12 cellular contexts compared by ENCODE assay signal in the genomic region with DNA sequence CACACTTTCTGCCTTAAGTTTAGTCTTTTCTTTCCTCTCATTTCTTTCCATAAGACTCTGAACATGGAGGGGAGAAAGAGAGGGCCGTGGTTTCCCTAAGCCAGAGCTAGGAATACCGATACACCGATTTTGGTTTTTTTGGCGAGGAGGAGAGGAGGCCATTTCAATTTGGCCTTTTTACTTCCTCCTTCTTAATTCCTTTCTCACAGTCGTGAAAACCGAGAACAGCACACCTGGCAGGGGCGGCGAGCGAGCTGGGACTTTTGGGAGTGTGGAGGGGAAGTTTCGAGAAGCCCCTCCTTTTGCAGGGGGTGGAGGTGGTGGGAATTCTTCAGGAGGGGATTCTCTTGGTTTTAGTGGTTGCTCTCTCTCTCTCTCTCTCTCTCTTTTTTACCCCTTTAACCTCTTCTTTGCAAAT. TPM values are rescaled to one million over a fixed set of nuclear protein-coding genes. Genes with fewer than 3 reads are reported as not detected.
DNase-seq lines count a peak whose midpoint lies in the region; ATAC-seq and TF ChIP-seq lines count a peak whose summit lies in the region.
"Had no signal": no experiment of that assay in that cellular context is flagged by ENCODE, and none has a peak within 500 bp of the region (broad histone marks: within the 10 kb centered on the region; RNA-seq: fewer than 3 reads in every experiment).

No MANE protein-coding gene starts in this region.

- peak overlapping the region; percentile 27 for H3K4me3 ChIP-seq in GM12864 (ENCODE audit: low read depth, low read length)
- H3K4me3 ChIP-seq in Loucy (ENCODE audit: low read length, poor library complexity, severe bottlenecking) = peak overlapping the region; percentile 97
- H3K4me3 ChIP-seq in right lobe of liver = no peak overlapping the region
- H3K4me3 ChIP-seq: K562 had no signal

- H3K27ac ChIP-seq in right lobe of liver = no peak overlapping the region

- peak overlapping the region; percentile 85 for H3K4me2 ChIP-seq in Loucy (ENCODE audit: low read depth, low read length, poor library complexity, severe bottlenecking)

- H3K9me2 ChIP-seq in Loucy (replicated peaks; ENCODE audit: low read depth, low read length) = no peaks in the 10 kb centered on the region

- H3K9me3 ChIP-seq in Loucy (ENCODE audit: insufficient read depth, low read depth, low read length) (no peaks in the 10 kb centered on the region), right lobe of liver (no peaks in the 10 kb centered on the region)

- peaks cover 24% of the 10 kb centered on the region for H3K4me1 Mint-ChIP-seq in dendritic cell treated with granulocyte-macrophage colony-stimulating factor and Interleukin-4, amounts not matched to agents 40 ng/mL and 50 ng/mL, for 4 days (ENCODE audit: low read depth)
- H3K4me1 Mint-ChIP-seq in progenitor cell of endocrine pancreas (ENCODE audit: low read depth) = peaks cover 19% of the 10 kb centered on the region

- H3K36me3 Mint-ChIP-seq in dendritic cell treated with granulocyte-macrophage colony-stimulating factor and Interleukin-4, amounts not matched to agents 40 ng/mL and 50 ng/mL, for 4 days (ENCODE audit: low read depth) = no peaks in the 10 kb centered on the region
- no peaks in the 10 kb centered on the region for H3K36me3 Mint-ChIP-seq in progenitor cell of endocrine pancreas (ENCODE audit: insufficient read depth)

- no peak overlapping the region for H3K27ac Mint-ChIP-seq in dendritic cell treated with granulocyte-macrophage colony-stimulating factor and Interleukin-4, amounts not matched to agents 40 ng/mL and 50 ng/mL, for 4 days
- peak overlapping the region; percentile 30 for H3K27ac Mint-ChIP-seq in progenitor cell of endocrine pancreas

- 0 out of 2 replicates have a peak, but pooled peaks cover 15% of the 10 kb centered on the region for H3F3A ChIP-seq in Loucy (ENCODE audit: low read depth)

- H3K9me3 Mint-ChIP-seq in dendritic cell treated with granulocyte-macrophage colony-stimulating factor and Interleukin-4, amounts not matched to agents 40 ng/mL and 50 ng/mL, for 4 days = no peaks in the 10 kb centered on the region
- H3K9me3 Mint-ChIP-seq in progenitor cell of endocrine pancreas (ENCODE audit: low read depth) = no peaks in the 10 kb centered on the region

- H3K27me3 ChIP-seq in Loucy (ENCODE audit: insufficient read depth, low read length, poor library complexity, severe bottlenecking) (peaks cover 21% of the 10 kb centered on the region), right lobe of liver (no peaks in the 10 kb centered on the region)

- DNase-seq in GM12864 (ENCODE audit: low read depth) (no peak), progenitor cell of endocrine pancreas (ENCODE audit: low spot score, unreplicated experiment) (no peak), ecto neural progenitor cell (ENCODE audit: low spot score) (no peak), right lobe of liver (no peak), SK-N-DZ (ENCODE audit: low spot score) (no peak), NCI-H2029 (lab: John Stamatoyannopoulos, UW) (no peak)
- DNase-seq: left ventricle myocardium superior, NCI-H526 had no signal

- peak overlapping the region; percentile 33 for H3K4me3 Mint-ChIP-seq in dendritic cell treated with granulocyte-macrophage colony-stimulating factor and Interleukin-4, amounts not matched to agents 40 ng/mL and 50 ng/mL, for 4 days
- no peak overlapping the region for H3K4me3 Mint-ChIP-seq in progenitor cell of endocrine pancreas (ENCODE audit: low read depth)

- H4K20me1 ChIP-seq in Loucy (ENCODE audit: insufficient read depth, low read length, poor library complexity, severe bottlenecking) = peaks cover 91% of the 10 kb centered on the region

- H3K79me2 ChIP-seq in Loucy (ENCODE audit: insufficient read depth, low read length) = peaks cover 100% of the 10 kb centered on the region

- H3K36me3 ChIP-seq in Loucy (ENCODE audit: insufficient read depth, low read length) = peaks cover 91% of the 10 kb centered on the region
- H3K36me3 ChIP-seq in right lobe of liver = no peaks in the 10 kb centered on the region

- no peak for TF ChIP-seq CTCF in GM12864 (IDR thresholded peaks at IDR 0.05; ENCODE audit: low read depth, low read length, missing control alignments)
- TF ChIP-seq CTCF in Loucy (conservative IDR thresholded peaks at IDR 0.05; ENCODE audit: low read length) = no peak
- no peak for TF ChIP-seq CTCF in progenitor cell of endocrine pancreas (IDR thresholded peaks at IDR 0.05; ENCODE audit: unreplicated experiment)
- TF ChIP-seq CTCF in right lobe of liver (IDR thresholded peaks at IDR 0.05) = no peak

- H2AFZ ChIP-seq in Loucy (ENCODE audit: low read length) = no peak overlapping the region

- 21% methylated on average over 10 of the region's 10 CpGs for WGBS in right lobe of liver (ENCODE audit: insufficient coverage, low coverage, low lambda C conversion rate, missing lambda C conversion rate)

- H3K9ac ChIP-seq in Loucy (ENCODE audit: low read depth, low read length, poor library complexity, severe bottlenecking) = peak overlapping the region; percentile 99

- no peak for TF ChIP-seq POLR2A in right lobe of liver (IDR thresholded peaks at IDR 0.05)

- ATAC-seq in right lobe of liver = no peak
- ATAC-seq: K562 had no signal

- intact Hi-C loops in dendritic cell treated with granulocyte-macrophage colony-stimulating factor and Interleukin-4, amounts not matched to agents 40 ng/mL and 50 ng/mL, for 4 days (cut with micrococcal nuclease) = no loop called here
- intact Hi-C loops in right lobe of liver (cut with DNase I) = no loop called here

- H3K4me1 ChIP-seq in Loucy (ENCODE audit: insufficient read depth, low read length, poor library complexity, severe bottlenecking) (peaks cover 46% of the 10 kb centered on the region), right lobe of liver (no peaks in the 10 kb centered on the region)

- peaks cover 98% of the 10 kb centered on the region for H3K27me3 Mint-ChIP-seq in dendritic cell treated with granulocyte-macrophage colony-stimulating factor and Interleukin-4, amounts not matched to agents 40 ng/mL and 50 ng/mL, for 4 days
- peaks cover 90% of the 10 kb centered on the region for H3K27me3 Mint-ChIP-seq in progenitor cell of endocrine pancreas

RNA-seq across cellular contexts. Expression of a gene that starts 6.2 kb away (rescaled TPM):
- total RNA-seq in progenitor cell of endocrine pancreas = 2.7 and 4.6 TPM in 2 replicates
- total RNA-seq in right lobe of liver = 1 to 10 TPM in 1 of 6 experiments, under 1 TPM in 4, not detected in 1; 0.26 to 1.0 (median 0.53) TPM
- 61.7 and 63.5 TPM in 2 replicates for polyA plus RNA-seq in SK-N-DZ (2014; cell fraction: cytosol; rRNA removed)
- 52.1 and 84.8 TPM in 2 replicates for polyA plus RNA-seq in SK-N-DZ (2014; cell fraction: nucleus; rRNA removed)
- total RNA-seq: fibroblast of lung had no signal
- polyA plus RNA-seq: fibroblast of lung had no signal

Comparison
In these comparisons a context has a peak if more than half of its experiments do, and no peak if none do; other contexts are left out.
1. H3K4me3 ChIP-seq: peak in GM12864 (single experiment) and Loucy (single experiment); none in right lobe of liver (0 of 3).